Comparison of ENCODE assay signal across 9 cellular contexts in genomic region chr2:88857951-88858406, GRCh38.
DNase-seq lines count a peak whose midpoint lies in the region; ATAC-seq and TF ChIP-seq lines count a peak whose summit lies in the region.
"Had no signal": no experiment of that assay in that cellular context is flagged by ENCODE, and none has a peak within 500 bp of the region (broad histone marks: within the 10 kb centered on the region; RNA-seq: fewer than 3 reads in every experiment).

No MANE protein-coding gene starts in this region.

- H4K20me1 ChIP-seq in OCI-LY7 (ENCODE audit: insufficient read depth, low read length): peaks cover 4% of the 10 kb centered on the region; the same call in 1 of the 2 replicates

- TF ChIP-seq CTCF in OCI-LY7 (conservative IDR thresholded peaks at IDR 0.05; ENCODE audit: low read length) (no peak), foreskin keratinocyte (conservative IDR thresholded peaks at IDR 0.05) (no peak)
- no peak for TF ChIP-seq CTCF in CD4-positive, alpha-beta T cell (IDR thresholded peaks at IDR 0.05)

- no peaks in the 10 kb centered on the region for H3K4me1 Mint-ChIP-seq in CD4-positive, alpha-beta T cell (ENCODE audit: low read depth)

- H3K27ac ChIP-seq in OCI-LY7 (ENCODE audit: low read depth, low read length, poor library complexity, severe bottlenecking) (peak overlapping the region; percentile 100), foreskin keratinocyte (no peak overlapping the region)
- H3K27ac ChIP-seq in CD4-positive, alpha-beta T cell (ENCODE audit: low read depth, low read length): no peak overlapping the region

- peak overlapping the region; percentile 100 for H3K4me3 ChIP-seq in OCI-LY7 (ENCODE audit: low read depth, low read length, poor library complexity, severe bottlenecking)

- H3K27me3 ChIP-seq in foreskin keratinocyte: no peaks in the 10 kb centered on the region
- H3K27me3 ChIP-seq in CD4-positive, alpha-beta T cell (ENCODE audit: control insufficient read depth, insufficient read depth, low read length): no peaks in the 10 kb centered on the region

- H3K9me3 Mint-ChIP-seq in CD4-positive, alpha-beta T cell: no peaks in the 10 kb centered on the region

- peaks cover 56% of the 10 kb centered on the region for H3K36me3 ChIP-seq in OCI-LY7 (ENCODE audit: insufficient read depth, low read length)

- ATAC-seq in HG02571 (IDR thresholded peaks at IDR 0.05; ENCODE audit: unreplicated experiment): peak; percentile 18
- ATAC-seq in foreskin keratinocyte: no peak
- no peak for ATAC-seq in HG02884 (IDR thresholded peaks at IDR 0.05; ENCODE audit: unreplicated experiment)
- no peak for ATAC-seq in CD4-positive, alpha-beta T cell (ENCODE audit: poor library complexity)

- POLR2A ChIA-PET in OCI-LY7 (lab: Charles Lee): interaction anchor here (1.0 to 27.8 kb wide), 6 partner anchors 17 to 295 kb away, joined by 3 to 2147 read pairs (median 122); no protein-coding TSS in a partner anchor
- POLR2A ChIA-PET in CD4-positive, alpha-beta T cell (lab: Charles Lee): no interaction called here

- peaks cover 60% of the 10 kb centered on the region for H3K79me2 ChIP-seq in OCI-LY7 (ENCODE audit: insufficient read depth, low read depth, low read length)

- H3K27ac Mint-ChIP-seq in CD4-positive, alpha-beta T cell: no peak overlapping the region

- no peak overlapping the region for H3K4me3 Mint-ChIP-seq in CD4-positive, alpha-beta T cell

- H3K4me1 ChIP-seq in OCI-LY7 (ENCODE audit: insufficient read depth, low read length, poor library complexity, severe bottlenecking) (peaks cover 54% of the 10 kb centered on the region), foreskin keratinocyte (no peaks in the 10 kb centered on the region)

- H3K36me3 Mint-ChIP-seq in CD4-positive, alpha-beta T cell (ENCODE audit: low read depth): no peaks in the 10 kb centered on the region

- H3K27me3 Mint-ChIP-seq in CD4-positive, alpha-beta T cell: peaks cover 13% of the 10 kb centered on the region

- peak; percentile 84 for TF ChIP-seq POLR2A in GM10847 (IDR thresholded peaks at IDR 0.05; ENCODE audit: extremely low read depth, insufficient read length)

- peak; percentile 95 for DNase-seq in OCI-LY7 (ENCODE audit: low spot score)
- peak; percentile 86 for DNase-seq in iris pigment epithelial cell (ENCODE audit: low read depth)
- DNase-seq in foreskin keratinocyte: no peak
- DNase-seq in cerebellum (ENCODE audit: low spot score): no peak
- no peak for DNase-seq in CD4-positive, alpha-beta T cell
- DNase-seq: stimulated activated CD4-positive, alpha-beta T cell treated with anti-CD3 and anti-CD28 coated beads, Interleukin-1b, Interleukin-23, amount 100 ng/mL, for 48 hours had no signal

- no peak overlapping the region for H2AFZ ChIP-seq in OCI-LY7 (ENCODE audit: low read length)

- intact Hi-C loops in OCI-LY7 (cut with micrococcal nuclease; ENCODE audit: unreplicated experiment): loop anchor here (1.0 kb wide), 1 partner anchor 13 kb away; no protein-coding TSS in a partner anchor
- intact Hi-C loops in CD4-positive, alpha-beta T cell (cut with DNase I, micrococcal nuclease): no loop called here

- CTCF ChIA-PET in OCI-LY7 (lab: Charles Lee; ENCODE audit: unreplicated experiment): no interaction called here
- CTCF ChIA-PET in CD4-positive, alpha-beta T cell (lab: Charles Lee): no interaction called here

- H3K4me2 ChIP-seq in OCI-LY7 (ENCODE audit: low read length): peak overlapping the region; percentile 77

- no TSS peak for BruUV-seq in OCI-LY7 (replicated peaks; lab: Mats Ljungman, UMichigan)

- H3K9me2 ChIP-seq in OCI-LY7 (ENCODE audit: insufficient read depth, low read length): no peaks in the 10 kb centered on the region

- no peaks in the 10 kb centered on the region for H3K9me3 ChIP-seq in OCI-LY7 (ENCODE audit: low read length)
- no peaks in the 10 kb centered on the region for H3K9me3 ChIP-seq in CD4-positive, alpha-beta T cell (ENCODE audit: control insufficient read depth, low read length)

Comparison
In these comparisons a context has a peak if more than half of its experiments do, and no peak if none do; other contexts are left out.
1. DNase-seq: peak in OCI-LY7 (single experiment) and iris pigment epithelial cell (single experiment); none in foreskin keratinocyte (0 of 2), cerebellum (single experiment) and CD4-positive, alpha-beta T cell (0 of 10).